ENCODE assay signal across 8 cellular contexts in the genomic region with DNA sequence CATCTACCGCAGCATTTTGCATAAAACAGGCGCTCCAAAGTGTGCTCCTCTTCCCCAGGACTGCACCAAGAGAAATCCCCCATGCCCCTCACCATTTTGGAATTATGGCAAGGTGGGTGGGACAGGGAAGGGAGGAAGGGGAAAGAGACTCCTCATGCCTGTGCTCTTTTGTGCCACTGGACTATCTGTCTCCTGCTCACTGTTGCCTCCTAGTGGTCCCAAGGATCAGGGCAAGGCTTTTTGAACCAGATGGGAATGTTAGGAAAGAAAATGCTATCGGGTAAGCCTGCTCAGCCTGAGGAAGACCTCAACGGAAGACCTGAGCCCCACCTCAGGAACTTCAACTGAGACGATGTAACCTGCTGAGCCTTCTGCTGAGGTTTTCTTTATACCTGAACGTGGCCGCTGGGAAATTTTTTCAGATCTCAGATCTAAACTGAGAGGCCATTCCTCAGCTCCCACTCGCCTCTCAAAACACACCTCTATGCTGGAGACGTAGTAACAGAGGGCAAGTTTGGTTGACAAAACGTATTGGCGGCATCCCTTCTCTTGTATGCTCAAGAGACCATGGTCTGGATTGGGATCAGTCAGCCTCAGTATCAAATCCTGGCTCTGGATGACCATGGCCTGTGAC. TPM values are rescaled to one million over a fixed set of nuclear protein-coding genes. Genes with fewer than 3 reads are reported as not detected.
DNase-seq lines count a peak whose midpoint lies in the region; ATAC-seq and TF ChIP-seq lines count a peak whose summit lies in the region.

No MANE protein-coding gene starts in this region.

- peak; percentile 78 for DNase-seq in activated effector memory CD4-positive, alpha-beta T cell treated with anti-CD3 and anti-CD28 coated beads, Interleukin-2, amount 50 U/mL, for 16 hours
- DNase-seq in activated effector memory CD4-positive, alpha-beta T cell treated with Interleukin-2 at 50 U/mL for 16 hours = no peak
- DNase-seq in NCI-H146 (lab: John Stamatoyannopoulos, UW) (peak; percentile 6), fibroblast of peridontal ligament (ENCODE audit: extremely low read depth) (peak; percentile 55), osteocyte (ENCODE audit: extremely low spot score, unreplicated experiment) (peak; percentile 85)
- DNase-seq in activated CD8-positive, alpha-beta T cell treated with anti-CD3 and anti-CD28 coated beads for 36 hours = peak; percentile 59

- intact Hi-C loops in activated CD8-positive, alpha-beta T cell treated with anti-CD3 and anti-CD28 coated beads for 36 hours (cut with micrococcal nuclease) = no loop called here

- H3K36me3 Mint-ChIP-seq in activated CD8-positive, alpha-beta T cell treated with anti-CD3 and anti-CD28 coated beads for 36 hours (ENCODE audit: low read depth) = no peaks in the 10 kb centered on the region
- H3K36me3 Mint-ChIP-seq in osteocyte (ENCODE audit: unreplicated experiment) = no peaks in the 10 kb centered on the region

- no peaks in the 10 kb centered on the region for H3K9me3 Mint-ChIP-seq in activated CD8-positive, alpha-beta T cell treated with anti-CD3 and anti-CD28 coated beads for 36 hours
- no peaks in the 10 kb centered on the region for H3K9me3 Mint-ChIP-seq in osteocyte (ENCODE audit: unreplicated experiment)

- no peak overlapping the region for H3K4me3 Mint-ChIP-seq in activated CD8-positive, alpha-beta T cell treated with anti-CD3 and anti-CD28 coated beads for 36 hours
- no peak overlapping the region for H3K4me3 Mint-ChIP-seq in osteocyte (ENCODE audit: unreplicated experiment)

- ATAC-seq in activated CD8-positive, alpha-beta T cell treated with anti-CD3 and anti-CD28 coated beads for 36 hours = no peak
- ATAC-seq in GM19395 (IDR thresholded peaks at IDR 0.05; ENCODE audit: unreplicated experiment) = no peak
- ATAC-seq in HG03108 (IDR thresholded peaks at IDR 0.05; ENCODE audit: unreplicated experiment) = no peak

- CTCF ChIA-PET in activated CD8-positive, alpha-beta T cell treated with anti-CD3 and anti-CD28 coated beads for 36 hours (lab: Charles Lee) = interaction anchor here (0.7 to 1.6 kb wide), 5 partner anchors 10 to 30 kb away, joined by 3 to 5 read pairs (median 3); no protein-coding TSS in a partner anchor

- no peak overlapping the region for H3K27ac Mint-ChIP-seq in activated CD8-positive, alpha-beta T cell treated with anti-CD3 and anti-CD28 coated beads for 36 hours
- no peak overlapping the region for H3K27ac Mint-ChIP-seq in osteocyte (ENCODE audit: unreplicated experiment)

- H3K4me1 Mint-ChIP-seq in activated CD8-positive, alpha-beta T cell treated with anti-CD3 and anti-CD28 coated beads for 36 hours (ENCODE audit: low read depth) = no peaks in the 10 kb centered on the region
- no peaks in the 10 kb centered on the region for H3K4me1 Mint-ChIP-seq in osteocyte (ENCODE audit: unreplicated experiment)

- peak; percentile 85 for TF ChIP-seq CTCF in activated CD8-positive, alpha-beta T cell treated with anti-CD3 and anti-CD28 coated beads for 36 hours (IDR thresholded peaks at IDR 0.05)
- peak; percentile 78 for TF ChIP-seq CTCF in osteocyte (IDR thresholded peaks at IDR 0.05)

- POLR2A ChIA-PET in activated CD8-positive, alpha-beta T cell treated with anti-CD3 and anti-CD28 coated beads for 36 hours (lab: Charles Lee) = no interaction called here

- peaks cover 1% of the 10 kb centered on the region for H3K27me3 Mint-ChIP-seq in activated CD8-positive, alpha-beta T cell treated with anti-CD3 and anti-CD28 coated beads for 36 hours
- no peaks in the 10 kb centered on the region for H3K27me3 Mint-ChIP-seq in osteocyte (ENCODE audit: unreplicated experiment)

RNA-seq across cellular contexts. Expression of gene SPACA3, which starts 58.3 kb away (rescaled TPM):
- not detected for total RNA-seq in activated CD8-positive, alpha-beta T cell treated with anti-CD3 and anti-CD28 coated beads for 36 hours
- total RNA-seq in osteocyte = not detected in 2 replicates
